Comparison of ENCODE assay signal across 16 cellular contexts in genomic region chr20:32364554-32365208, GRCh38. TPM values are rescaled to one million over a fixed set of nuclear protein-coding genes. Genes with fewer than 3 reads are reported as not detected.
DNase-seq lines count a peak whose midpoint lies in the region; ATAC-seq and TF ChIP-seq lines count a peak whose summit lies in the region.
"Had no signal": no experiment of that assay in that cellular context is flagged by ENCODE, and none has a peak within 500 bp of the region (broad histone marks: within the 10 kb centered on the region; RNA-seq: fewer than 3 reads in every experiment).

No MANE protein-coding gene starts in this region.

- intact Hi-C loops in CD8-positive, alpha-beta T cell (cut with DNase I, micrococcal nuclease): loop anchor here in 1 of 2 experiments (5.0 kb wide), 1 partner anchor 68 kb away; no protein-coding TSS in a partner anchor
- intact Hi-C loops in Panc1 (cut with micrococcal nuclease; ENCODE audit: unreplicated experiment): no loop called here

- no peak overlapping the region for H3K4me3 ChIP-seq in CD8-positive, alpha-beta T cell (ENCODE audit: low read depth, low read length)
- H3K4me3 ChIP-seq in Panc1 (ENCODE audit: low read depth in 2 of 2, low read length in 2 of 2): no peak overlapping the region
- peak overlapping the region; percentile 64 for H3K4me3 ChIP-seq in endocrine pancreas (ENCODE audit: control insufficient read depth, insufficient read depth, low read length)
- H3K4me3 ChIP-seq: A549, cardiac muscle cell, suprapubic skin had no signal

- peaks cover 89% of the 10 kb centered on the region for H3K4me1 Mint-ChIP-seq in CD8-positive, alpha-beta T cell (ENCODE audit: low read depth)

- no peaks in the 10 kb centered on the region for H3K9me3 Mint-ChIP-seq in CD8-positive, alpha-beta T cell
- H3K9me3 Mint-ChIP-seq: activated naive CD4-positive, alpha-beta T cell treated with anti-CD3 and anti-CD28 coated beads, Interleukin-2, amount 10 ng/mL, durations not matched to agents 7 days and 5 days had no signal

- peaks cover 5% of the 10 kb centered on the region for H3K36me3 ChIP-seq in CD8-positive, alpha-beta T cell (ENCODE audit: insufficient read depth, low read length)
- H3K36me3 ChIP-seq in Panc1 (ENCODE audit: control insufficient read depth, insufficient read depth, low read length) (peaks cover 11% of the 10 kb centered on the region; the same call in 1 of the 2 replicates), endocrine pancreas (ENCODE audit: control insufficient read depth, insufficient read depth, low read length) (no peaks in the 10 kb centered on the region)

- H3K27ac Mint-ChIP-seq in CD8-positive, alpha-beta T cell: peak overlapping the region; percentile 63

- H3K27ac ChIP-seq in CD8-positive, alpha-beta T cell (ENCODE audit: low read depth, low read length): no peak overlapping the region
- H3K27ac ChIP-seq in Panc1 (ENCODE audit: low read length): no peak overlapping the region
- H3K27ac ChIP-seq: A549, suprapubic skin had no signal

- CTCF ChIA-PET in CD8-positive, alpha-beta T cell (lab: Charles Lee): interaction anchor here (1.3 kb wide), 1 partner anchor 42 kb away, joined by 3 read pairs; no protein-coding TSS in a partner anchor
- CTCF ChIA-PET in Panc1 (lab: Charles Lee): no interaction called here

- H3K9ac ChIP-seq in endocrine pancreas (ENCODE audit: control insufficient read depth, insufficient read depth, low read length): no peak overlapping the region

- no peaks in the 10 kb centered on the region for H3K27me3 ChIP-seq in CD8-positive, alpha-beta T cell (ENCODE audit: insufficient read depth, low read length)
- H3K27me3 ChIP-seq in Panc1 (ENCODE audit: control insufficient read depth, insufficient read depth, low read length) (no peaks in the 10 kb centered on the region), endocrine pancreas (ENCODE audit: control insufficient read depth, insufficient read depth, low read length) (no peaks in the 10 kb centered on the region)
- H3K27me3 ChIP-seq: cardiac muscle cell, suprapubic skin had no signal

- DNase-seq in NCI-H748 (lab: John Stamatoyannopoulos, UW; ENCODE audit: unreplicated experiment): peak; percentile 27
- no peak for DNase-seq in NCI-H748 treated with DMSO at 0.1 percent for 48 hours (lab: John Stamatoyannopoulos, UW)
- DNase-seq in CD8-positive, alpha-beta T cell: no peak
- DNase-seq in Panc1 (ENCODE audit: low read depth, low spot score): no peak
- DNase-seq in 8988T: no peak
- no peak for DNase-seq in dermis blood vessel endothelial cell
- DNase-seq: activated naive CD4-positive, alpha-beta T cell treated with anti-CD3 and anti-CD28 coated beads, Interleukin-2, amount 10 ng/mL, durations not matched to agents 7 days and 5 days; COR-L47; NCI-H187; SHP77 had no signal

- POLR2A ChIA-PET in CD8-positive, alpha-beta T cell (lab: Charles Lee): no interaction called here
- POLR2A ChIA-PET in Panc1 (lab: Charles Lee): interaction anchor here (0.7 kb wide), 1 partner anchor 241 kb away, joined by 3 read pairs; no protein-coding TSS in a partner anchor

- in situ Hi-C loops in Panc1 (cut with HindIII; ENCODE audit: low pct_unique_long_range_greater_than_20kb, low sequenced_read_pairs): loop anchor here (5.0 kb wide), 1 partner anchor 58 kb away; no protein-coding TSS in a partner anchor

- H3K4me1 ChIP-seq in CD8-positive, alpha-beta T cell (ENCODE audit: insufficient read depth, low read length): peaks cover 74% of the 10 kb centered on the region
- H3K4me1 ChIP-seq in Panc1 (ENCODE audit: control insufficient read depth, insufficient read depth, low read length): peaks cover 56% of the 10 kb centered on the region
- H3K4me1 ChIP-seq in endocrine pancreas (ENCODE audit: control insufficient read depth, insufficient read depth, low read length): peaks cover 24% of the 10 kb centered on the region

- TF ChIP-seq CTCF in CD8-positive, alpha-beta T cell (IDR thresholded peaks at IDR 0.05): no peak
- TF ChIP-seq CTCF in Panc1 (IDR thresholded peaks at IDR 0.05): no peak

- peaks cover 29% of the 10 kb centered on the region for H3K36me3 Mint-ChIP-seq in CD8-positive, alpha-beta T cell

- H3K9me3 ChIP-seq in CD8-positive, alpha-beta T cell (ENCODE audit: low read length): no peaks in the 10 kb centered on the region
- H3K9me3 ChIP-seq in Panc1 (ENCODE audit: control insufficient read depth, insufficient read depth, low read depth, low read length) (no peaks in the 10 kb centered on the region), endocrine pancreas (ENCODE audit: control insufficient read depth, low read length) (no peaks in the 10 kb centered on the region)
- H3K9me3 ChIP-seq: A549, suprapubic skin had no signal

- BruUV-seq in Panc1 (replicated peaks; lab: Mats Ljungman, UMichigan): TSS peak; percentile 2

- H3K4me3 Mint-ChIP-seq in CD8-positive, alpha-beta T cell: peak overlapping the region; percentile 0
- H3K4me3 Mint-ChIP-seq: activated naive CD4-positive, alpha-beta T cell treated with anti-CD3 and anti-CD28 coated beads, Interleukin-2, amount 10 ng/mL, durations not matched to agents 7 days and 5 days had no signal

- H3K27me3 Mint-ChIP-seq in CD8-positive, alpha-beta T cell (ENCODE audit: low read depth): no peaks in the 10 kb centered on the region
- H3K27me3 Mint-ChIP-seq: activated naive CD4-positive, alpha-beta T cell treated with anti-CD3 and anti-CD28 coated beads, Interleukin-2, amount 10 ng/mL, durations not matched to agents 7 days and 5 days had no signal

- no peak for ATAC-seq in CD8-positive, alpha-beta T cell
- no peak for ATAC-seq in Panc1
- no peak for ATAC-seq in GM19467 (IDR thresholded peaks at IDR 0.05; ENCODE audit: unreplicated experiment)
- ATAC-seq: A549, left lobe of liver had no signal

RNA-seq across cellular contexts. Expression of gene ASXL1, which starts 6.5 kb away (rescaled TPM):
- 100 to 1,000 TPM; 197 to 200 TPM for total RNA-seq in CD8-positive, alpha-beta T cell
- 205 TPM for total RNA-seq in Panc1 (2021; ENCODE audit: unreplicated experiment)
- 79.0 TPM for polyA plus RNA-seq in Panc1 (2012; ENCODE audit: insufficient read length)
- 53.4 and 62.1 TPM in 2 replicates for total RNA-seq in dermis blood vessel endothelial cell
